8 cellular contexts compared by ENCODE assay signal in the genomic region with DNA sequence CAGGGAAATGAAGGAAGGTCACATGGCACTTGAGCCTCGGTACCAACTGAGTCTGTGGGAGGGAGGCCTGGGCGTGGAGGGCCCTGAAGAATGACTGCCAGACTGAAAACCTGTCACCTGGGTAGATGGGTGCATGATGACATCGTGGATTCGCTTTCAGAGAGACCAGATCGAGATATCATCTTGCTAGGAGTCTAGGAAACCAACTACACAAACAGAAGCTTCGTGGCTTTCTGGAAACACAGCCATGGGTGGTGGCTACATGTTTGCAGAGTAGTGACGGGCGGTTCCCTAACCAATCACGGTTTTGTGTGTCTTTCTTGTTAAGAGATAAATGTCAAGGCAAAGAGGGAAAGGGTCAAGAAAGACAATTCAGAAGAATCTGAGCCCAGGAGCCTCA.
DNase-seq lines count a peak whose midpoint lies in the region; ATAC-seq and TF ChIP-seq lines count a peak whose summit lies in the region.

No MANE protein-coding gene starts in this region.

- H3K27ac ChIP-seq in CD8-positive, alpha-beta memory T cell (ENCODE audit: low read depth, low read length) = peak overlapping the region; percentile 79

- peaks cover 36 to 45% (median 41%) of the 10 kb centered on the region in 3 donors for H3K4me1 Mint-ChIP-seq in CD8-positive, alpha-beta memory T cell
- peaks cover 26 to 43% (median 34%) of the 10 kb centered on the region in 3 donors for H3K4me1 Mint-ChIP-seq in T-cell
- no peaks in the 10 kb centered on the region for H3K4me1 Mint-ChIP-seq in endothelial cell (ENCODE audit: unreplicated experiment)

- H3K4me3 Mint-ChIP-seq in CD8-positive, alpha-beta memory T cell = peak overlapping the region; percentile 4 to 86 (median 67)
- H3K4me3 Mint-ChIP-seq in T-cell (peak overlapping the region in 2 of 3 donors; percentile 26 to 53), endothelial cell (ENCODE audit: unreplicated experiment) (peak overlapping the region; percentile 28)

- peaks cover 0 to 2% (median 0%) of the 10 kb centered on the region in 3 donors for H3K36me3 Mint-ChIP-seq in CD8-positive, alpha-beta memory T cell
- H3K36me3 Mint-ChIP-seq in T-cell = peaks cover 21% of the 10 kb centered on the region
- H3K36me3 Mint-ChIP-seq in endothelial cell (ENCODE audit: low read depth, unreplicated experiment) = peaks cover 20% of the 10 kb centered on the region

- DNase-seq in CD8-positive, alpha-beta memory T cell = peak; percentile 31 to 74 (median 33)
- DNase-seq in T-cell (peak in 31 of 34 experiments; percentile 19 to 66 (median 51)), endothelial cell (ENCODE audit: low spot score) (no peak), BE2C (no peak), posterior cingulate gyrus (no peak), LoVo (ENCODE audit: low spot score) (no peak), DMS 273 (lab: John Stamatoyannopoulos, UW; ENCODE audit: unreplicated experiment) (no peak)

- ATAC-seq in GM21786 (IDR thresholded peaks at IDR 0.05; ENCODE audit: unreplicated experiment) (peak; percentile 44), T-cell (replicated peaks in 1 of 4) (peak; percentile 59 to 79 (median 63))

- H3K36me3 ChIP-seq in CD8-positive, alpha-beta memory T cell (ENCODE audit: insufficient read depth, low read length) = no peaks in the 10 kb centered on the region
- H3K36me3 ChIP-seq in BE2C = no peaks in the 10 kb centered on the region

- intact Hi-C loops in posterior cingulate gyrus (cut with DNase I) = no loop called here

- CTCF ChIA-PET in CD8-positive, alpha-beta memory T cell (lab: Charles Lee) = interaction anchor here (0.7 kb wide), 1 partner anchor 221 kb away, joined by 3 read pairs; no protein-coding TSS in a partner anchor
- CTCF ChIA-PET in T-cell (lab: Charles Lee) = interaction anchor here in 1 of 2 donors (1.2 kb wide), 1 partner anchor 20 kb away, joined by 4 read pairs; no protein-coding TSS in a partner anchor

- H3K4me3 ChIP-seq in CD8-positive, alpha-beta memory T cell (ENCODE audit: low read length) = no peak overlapping the region
- H3K4me3 ChIP-seq in BE2C (ENCODE audit: low read depth, low read length) = no peak overlapping the region

- H3K9me3 Mint-ChIP-seq in CD8-positive, alpha-beta memory T cell = no peaks in the 10 kb centered on the region
- H3K9me3 Mint-ChIP-seq in T-cell (peaks cover 3 to 6% (median 3%) of the 10 kb centered on the region in 3 donors), endothelial cell (ENCODE audit: unreplicated experiment) (peaks cover 8% of the 10 kb centered on the region)

- no peaks in the 10 kb centered on the region for H3K9me3 ChIP-seq in CD8-positive, alpha-beta memory T cell (ENCODE audit: low read length)
- H3K9me3 ChIP-seq in BE2C = no peaks in the 10 kb centered on the region

- H3K27me3 ChIP-seq in CD8-positive, alpha-beta memory T cell (ENCODE audit: insufficient read depth, low read length, poor library complexity, severe bottlenecking) = no peaks in the 10 kb centered on the region
- H3K27me3 ChIP-seq in BE2C = no peaks in the 10 kb centered on the region

- H3K27me3 Mint-ChIP-seq in CD8-positive, alpha-beta memory T cell = no peaks in the 10 kb centered on the region
- H3K27me3 Mint-ChIP-seq in T-cell = no peaks in the 10 kb centered on the region
- H3K27me3 Mint-ChIP-seq in endothelial cell (ENCODE audit: unreplicated experiment) = peaks cover 9% of the 10 kb centered on the region

- POLR2A ChIA-PET in CD8-positive, alpha-beta memory T cell (lab: Charles Lee) = interaction anchor here (1.6 kb wide), 1 partner anchor 20 kb away, joined by 5 read pairs; no protein-coding TSS in a partner anchor
- POLR2A ChIA-PET in T-cell (lab: Charles Lee) = interaction anchor here in 1 of 2 donors (1.6 kb wide), 1 partner anchor 20 kb away, joined by 11 read pairs; no protein-coding TSS in a partner anchor

- no peak for TF ChIP-seq CTCF in endothelial cell (IDR thresholded peaks at IDR 0.05; ENCODE audit: unreplicated experiment)
- no peak for TF ChIP-seq CTCF in BE2C (IDR thresholded peaks at IDR 0.05; ENCODE audit: low read depth, low read length)

- peak overlapping the region; percentile 95 to 100 (median 98) for H3K27ac Mint-ChIP-seq in CD8-positive, alpha-beta memory T cell
- peak overlapping the region; percentile 95 to 97 for H3K27ac Mint-ChIP-seq in T-cell
- H3K27ac Mint-ChIP-seq in endothelial cell (ENCODE audit: unreplicated experiment) = no peak overlapping the region

- peaks cover 27% of the 10 kb centered on the region for H3K4me1 ChIP-seq in CD8-positive, alpha-beta memory T cell (ENCODE audit: insufficient read depth, low read length)
- H3K4me1 ChIP-seq in BE2C = no peaks in the 10 kb centered on the region

Comparison
In these comparisons a context has a peak if more than half of its experiments do, and no peak if none do; other contexts are left out.
1. DNase-seq: peak in CD8-positive, alpha-beta memory T cell (5 of 5) and T-cell (31 of 34); none in endothelial cell (single experiment), BE2C (single experiment), posterior cingulate gyrus (0 of 10), LoVo (single experiment) and DMS 273 (single experiment).
2. Peak in every context shown above with its lines, with median percentiles within 50 percentile points of each other: H3K4me3 Mint-ChIP-seq.